In the genomic region with DNA sequence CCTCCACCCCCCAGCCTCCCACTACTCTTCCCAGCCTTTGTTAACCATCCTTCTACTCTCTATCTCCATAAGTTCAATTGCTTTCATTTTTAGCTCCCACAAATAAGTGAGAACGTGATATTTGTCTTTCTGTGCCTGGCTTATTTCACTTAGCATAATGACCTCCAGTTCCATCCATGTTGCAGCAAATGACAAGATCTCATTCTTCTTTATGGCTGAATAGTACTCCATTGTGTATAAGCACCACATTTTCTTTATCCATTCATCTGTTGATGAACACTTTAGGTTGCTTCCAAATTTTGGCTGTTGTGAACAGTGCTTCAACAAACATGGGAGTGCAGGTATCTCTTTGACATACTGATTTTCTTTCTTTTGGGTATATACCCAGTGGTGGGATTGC, we compare ENCODE assay signal across 5 cellular contexts. TPM values are rescaled to one million over a fixed set of nuclear protein-coding genes. Genes with fewer than 3 reads are reported as not detected.
A peak's percentile ranks its signal among the peaks of the same experiment; 100 is the strongest.
DNase-seq lines count a peak whose midpoint lies in the region; ATAC-seq, FAIRE-seq and TF ChIP-seq lines count a peak whose summit lies in the region.
"Not testable (repeated sequence)": the region's sequence is repeated elsewhere in the genome, so short reads cannot be mapped to it uniquely, and the experiment has no call there.

No MANE protein-coding gene starts in this region.

- CTCF ChIA-PET in HEK293 (lab: Yijun Ruan, JAX); Panc1 (lab: Charles Lee); HepG2 (lab: Yijun Ruan, JAX; ENCODE audit: low intra/inter-chr PET ratio, low total read pairs): not testable (repeated sequence)

- DNase-seq in Panc1 (ENCODE audit: low read depth, low spot score); central memory CD8-positive, alpha-beta T cell (ENCODE audit: low spot score in 2 of 2); HepG2 (ENCODE audit: low spot score): not testable (repeated sequence)

- H3K4me1 ChIP-seq in HEK293 (ENCODE audit: control insufficient read depth, insufficient read depth, low read length); Panc1 (ENCODE audit: control insufficient read depth, insufficient read depth, low read length); HepG2 (ENCODE audit: insufficient read depth, low read length): not testable (repeated sequence)
- H3K4me1 ChIP-seq in neutrophil (ENCODE audit: control insufficient read depth in 1 of 2, insufficient read depth in 1 of 2, low read depth in 1 of 2, low read length in 1 of 2), result peaks cover 26 to 33% of the 10 kb centered on the region in 2 experiments

- not testable (repeated sequence) for H3K9ac ChIP-seq in HepG2 (ENCODE audit: insufficient read depth, low read depth, low read length)

- H3K27me3 Mint-ChIP-seq in central memory CD8-positive, alpha-beta T cell, result not testable (repeated sequence)

- intact Hi-C loops in Panc1 (cut with micrococcal nuclease; ENCODE audit: unreplicated experiment); HepG2 (cut with micrococcal nuclease; ENCODE audit: unreplicated experiment): not testable (repeated sequence)

- TF ChIP-seq CTCF in HEK293 (tag by site-specific recombination; IDR thresholded peaks at IDR 0.05); Panc1 (IDR thresholded peaks at IDR 0.05); HepG2 (CRISPR knock-in tag; IDR thresholded peaks at IDR 0.05); neutrophil (IDR thresholded peaks at IDR 0.05): not testable (repeated sequence)

- peaks cover 73% of the 10 kb centered on the region for H3K4me1 Mint-ChIP-seq in central memory CD8-positive, alpha-beta T cell

- H3K36me3 Mint-ChIP-seq in central memory CD8-positive, alpha-beta T cell (ENCODE audit: insufficient read depth), result peaks cover 13% of the 10 kb centered on the region

- TF ChIP-seq POLR2A in HepG2 (IDR thresholded peaks at IDR 0.05; ENCODE audit: insufficient read depth in 1 of 2, low read depth in 2 of 2, low read length in 2 of 2), result not testable (repeated sequence)

- H3K79me2 ChIP-seq in HepG2 (ENCODE audit: insufficient read depth, low read length), result peaks cover 86% of the 10 kb centered on the region

- ATAC-seq in Panc1; central memory CD8-positive, alpha-beta T cell (replicated peaks; ENCODE audit: extremely low read depth, poor library complexity, severe bottlenecking); HepG2: not testable (repeated sequence)

- not testable (repeated sequence) for FAIRE-seq in HepG2 (lab: Jason Lieb, UNC)

- WGBS in HepG2 (ENCODE audit: low lambda C conversion rate), result 95% methylated on average over 1 of the region's 1 CpG

- TF ChIP-seq EP300 in HepG2 (IDR thresholded peaks at IDR 0.05; ENCODE audit: low read depth in 2 of 2, low read length in 2 of 2); HepG2 (CRISPR knock-in tag; IDR thresholded peaks at IDR 0.05; ENCODE audit: borderline replicate concordance): not testable (repeated sequence)

- POLR2A ChIA-PET in HEK293 (lab: Yijun Ruan, JAX); Panc1 (lab: Charles Lee); HepG2 (lab: Yijun Ruan, JAX): not testable (repeated sequence)

- H3K9me3 Mint-ChIP-seq in central memory CD8-positive, alpha-beta T cell, result not testable (repeated sequence)

- TSS peak; percentile 39 for BruUV-seq in Panc1 (replicated peaks; lab: Mats Ljungman, UMichigan)
- BruUV-seq in HepG2 (replicated peaks; lab: Mats Ljungman, UMichigan), result not testable (repeated sequence)

- not testable (repeated sequence) for H3K27ac ChIP-seq in HEK293 (ENCODE audit: extremely low read depth, low read depth, low read length); Panc1 (ENCODE audit: low read length); HepG2 (ENCODE audit: extremely low read length, insufficient read depth, low read length)
- peak overlapping the region; percentile 85 for H3K27ac ChIP-seq in neutrophil

- not testable (repeated sequence) for H3K9me3 ChIP-seq in HEK293 (ENCODE audit: control insufficient read depth, insufficient read depth, low read depth, low read length); Panc1 (ENCODE audit: control insufficient read depth, insufficient read depth, low read depth, low read length); HepG2 (ENCODE audit: low read length); neutrophil

- H4K20me1 ChIP-seq in HepG2 (ENCODE audit: insufficient read depth, low read length), result not testable (repeated sequence)

- not testable (repeated sequence) for H3K27me3 ChIP-seq in Panc1 (ENCODE audit: control insufficient read depth, insufficient read depth, low read length); HepG2 (ENCODE audit: control insufficient read depth in 1 of 2, insufficient read depth in 2 of 2, low read length in 2 of 2); neutrophil

- not testable (repeated sequence) for H3K4me3 Mint-ChIP-seq in central memory CD8-positive, alpha-beta T cell

- not testable (repeated sequence) for H3K36me3 ChIP-seq in HEK293 (ENCODE audit: control insufficient read depth in 2 of 2, insufficient read depth in 1 of 2, low read length in 2 of 2); Panc1 (ENCODE audit: control insufficient read depth, insufficient read depth, low read length); neutrophil
- H3K36me3 ChIP-seq in HepG2 (replicated peaks in 1 of 2; ENCODE audit: control insufficient read depth in 1 of 2, insufficient read depth in 2 of 2, low read length in 2 of 2), result peaks cover 2 to 10% of the 10 kb centered on the region in 2 experiments; a peak in 4 of 5 replicates

- peak overlapping the region; percentile 17 for H3K27ac Mint-ChIP-seq in central memory CD8-positive, alpha-beta T cell (ENCODE audit: low read depth)

- not testable (repeated sequence) for H2AFZ ChIP-seq in HepG2 (ENCODE audit: low read length)

- in situ Hi-C loops in Panc1 (cut with HindIII; ENCODE audit: low pct_unique_long_range_greater_than_20kb, low sequenced_read_pairs); HepG2 (cut with HindIII; ENCODE audit: extremely low pct_ligation_motif_present, low pct_unique_long_range_greater_than_20kb): not testable (repeated sequence)

- H3K4me2 ChIP-seq in HepG2 (ENCODE audit: low read depth, low read length), result not testable (repeated sequence)

- not testable (repeated sequence) for TF ChIP-seq RAD21 in HepG2 (CRISPR knock-in tag; IDR thresholded peaks at IDR 0.05)

- not testable (repeated sequence) for H3K4me3 ChIP-seq in HEK293 (ENCODE audit: low read depth, low read length); Panc1 (ENCODE audit: low read depth in 2 of 2, low read length in 2 of 2); HepG2 (replicated peaks in 1 of 3; ENCODE audit: insufficient read depth in 1 of 3, low read depth in 2 of 3, low read length in 3 of 3); neutrophil (ENCODE audit: low read depth in 1 of 2, low read length in 1 of 2)

RNA-seq across cellular contexts. Expression of gene TMED5, which starts 14.3 kb away (rescaled TPM):
- total RNA-seq in Panc1 (2021; ENCODE audit: unreplicated experiment) (45.6 TPM), HepG2 (2016; rRNA removed; fragmentation: Illumina TruSeq; extraction: Trizol) (69.5 and 99.0 TPM in 2 replicates)
- polyA plus RNA-seq in Panc1 (2012; ENCODE audit: insufficient read length), result 24.2 TPM
- 5.6 and 6.1 TPM in 2 replicates for total RNA-seq in HepG2 (2016; cell fraction: cytosol; rRNA removed; fragmentation: Illumina TruSeq; extraction: Trizol; ENCODE audit: low read depth)
- 72.8 and 96.2 TPM in 2 replicates for total RNA-seq in HepG2 (2016; cell fraction: insoluble cytoplasmic fraction; rRNA removed; fragmentation: Illumina TruSeq; extraction: Trizol)
- 22.7 and 24.4 TPM in 2 replicates for total RNA-seq in HepG2 (2016; cell fraction: membrane; rRNA removed; fragmentation: Illumina TruSeq; extraction: Trizol)
- total RNA-seq in HepG2 (2016; cell fraction: nucleus; rRNA removed; fragmentation: Illumina TruSeq; extraction: Trizol), result 94.1 and 117 TPM in 2 replicates
- 53.5 and 58.1 TPM in 2 replicates for polyA plus RNA-seq in HepG2 (2011; rRNA removed)
- 37.5 and 40.2 TPM in 2 replicates for polyA plus RNA-seq in HepG2 (2011; cell fraction: cytosol; rRNA removed)
- 19.9 and 28.3 TPM in 2 replicates for polyA plus RNA-seq in HepG2 (2011; cell fraction: nucleus; rRNA removed)
- 72.6 and 86.3 TPM in 2 replicates for polyA plus RNA-seq in HepG2 (2012)
- polyA plus RNA-seq in HepG2 (2016; cell fraction: cytosol; fragmentation: Illumina TruSeq; extraction: Trizol; ENCODE audit: low read depth), result 5.7 and 6.0 TPM in 2 replicates
- polyA plus RNA-seq in HepG2 (2016; cell fraction: insoluble cytoplasmic fraction; fragmentation: Illumina TruSeq; extraction: Trizol; ENCODE audit: low read depth), result 72.8 and 74.1 TPM in 2 replicates
- polyA plus RNA-seq in HepG2 (2016; cell fraction: membrane; fragmentation: Illumina TruSeq; extraction: Trizol; ENCODE audit: low read depth), result 15.5 and 17.7 TPM in 2 replicates
- 124 and 128 TPM in 2 replicates for polyA plus RNA-seq in HepG2 (2016; cell fraction: nucleus; fragmentation: Illumina TruSeq; extraction: Trizol; ENCODE audit: insufficient read depth, low read depth)
- polyA minus RNA-seq in HepG2 (2011; rRNA and poly(A)+ RNA removed; ENCODE audit: low replicate concordance), result 28.2 and 108 TPM in 2 replicates
- polyA minus RNA-seq in HepG2 (2011; cell fraction: cytosol; rRNA and poly(A)+ RNA removed), result 106 and 113 TPM in 2 replicates
- 54.2 and 66.6 TPM in 2 replicates for polyA minus RNA-seq in HepG2 (2011; cell fraction: nucleus; rRNA and poly(A)+ RNA removed)

RNA-seq across cellular contexts. Expression of gene CCDC18, which starts 14.6 kb away (rescaled TPM):
- 11.6 TPM for total RNA-seq in Panc1 (2021; ENCODE audit: unreplicated experiment)
- polyA plus RNA-seq in Panc1 (2012; ENCODE audit: insufficient read length), result 5.7 TPM
- total RNA-seq in HepG2 (2016; rRNA removed; fragmentation: Illumina TruSeq; extraction: Trizol), result 16.3 and 18.4 TPM in 2 replicates
- 17.3 and 18.2 TPM in 2 replicates for total RNA-seq in HepG2 (2016; cell fraction: cytosol; rRNA removed; fragmentation: Illumina TruSeq; extraction: Trizol; ENCODE audit: low read depth)
- 17.8 and 21.9 TPM in 2 replicates for total RNA-seq in HepG2 (2016; cell fraction: insoluble cytoplasmic fraction; rRNA removed; fragmentation: Illumina TruSeq; extraction: Trizol)
- 11.6 and 12.8 TPM in 2 replicates for total RNA-seq in HepG2 (2016; cell fraction: membrane; rRNA removed; fragmentation: Illumina TruSeq; extraction: Trizol)
- 29.6 and 32.6 TPM in 2 replicates for total RNA-seq in HepG2 (2016; cell fraction: nucleus; rRNA removed; fragmentation: Illumina TruSeq; extraction: Trizol)
- 1.4 and 1.9 TPM in 2 replicates for polyA plus RNA-seq in HepG2 (2011; rRNA removed)
- 0.35 and 1.1 TPM in 2 replicates for polyA plus RNA-seq in HepG2 (2011; cell fraction: cytosol; rRNA removed)
- 3.0 and 3.7 TPM in 2 replicates for polyA plus RNA-seq in HepG2 (2011; cell fraction: nucleus; rRNA removed)
- polyA plus RNA-seq in HepG2 (2012), result 3.6 and 4.3 TPM in 2 replicates
- 0.44 and 1.0 TPM in 2 replicates for polyA plus RNA-seq in HepG2 (2016; cell fraction: cytosol; fragmentation: Illumina TruSeq; extraction: Trizol; ENCODE audit: low read depth)
- 13.0 and 14.4 TPM in 2 replicates for polyA plus RNA-seq in HepG2 (2016; cell fraction: insoluble cytoplasmic fraction; fragmentation: Illumina TruSeq; extraction: Trizol; ENCODE audit: low read depth)
- 1.4 and 1.9 TPM in 2 replicates for polyA plus RNA-seq in HepG2 (2016; cell fraction: membrane; fragmentation: Illumina TruSeq; extraction: Trizol; ENCODE audit: low read depth)
- 19.8 and 21.6 TPM in 2 replicates for polyA plus RNA-seq in HepG2 (2016; cell fraction: nucleus; fragmentation: Illumina TruSeq; extraction: Trizol; ENCODE audit: insufficient read depth, low read depth)
- 2.7 and 3.0 TPM in 2 replicates for polyA minus RNA-seq in HepG2 (2011; rRNA and poly(A)+ RNA removed; ENCODE audit: low replicate concordance)
- polyA minus RNA-seq in HepG2 (2011; cell fraction: cytosol; rRNA and poly(A)+ RNA removed), result 1.8 and 2.7 TPM in 2 replicates
- polyA minus RNA-seq in HepG2 (2011; cell fraction: nucleus; rRNA and poly(A)+ RNA removed), result 15.3 and 18.8 TPM in 2 replicates
